5 cellular contexts compared by ENCODE assay signal in the genomic region with DNA sequence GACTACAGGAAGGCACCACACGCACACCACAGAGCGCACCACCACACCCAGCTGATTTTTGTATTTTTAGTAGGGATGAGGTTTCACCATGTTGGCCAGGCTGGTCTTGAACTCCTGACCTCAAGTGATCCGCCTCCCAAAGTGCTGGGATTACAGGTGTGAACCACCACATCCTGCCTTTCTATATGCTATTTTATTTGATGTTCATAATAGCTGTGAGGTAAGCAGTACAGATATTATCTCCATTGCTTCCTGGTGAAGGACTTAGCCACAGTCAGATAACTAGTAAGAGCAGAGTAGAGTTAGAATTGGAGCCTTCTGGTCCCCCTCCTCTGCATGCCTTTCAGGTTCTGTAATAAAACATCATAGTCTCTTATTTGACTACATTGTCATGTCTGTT. TPM values are rescaled to one million over a fixed set of nuclear protein-coding genes. Genes with fewer than 3 reads are reported as not detected.
"Had no signal": no experiment of that assay in that cellular context is flagged by ENCODE, and none has a peak within 500 bp of the region (broad histone marks: within the 10 kb centered on the region; RNA-seq: fewer than 3 reads in every experiment).

No MANE protein-coding gene starts in this region.

RNA-seq across cellular contexts. Expression of a gene that starts 46.3 kb away (rescaled TPM):
- total RNA-seq: GM23338, H1, H9, HT-29, IMR-90 had no signal
- polyA plus RNA-seq: GM23338, H1, IMR-90 had no signal
